In the genomic region with DNA sequence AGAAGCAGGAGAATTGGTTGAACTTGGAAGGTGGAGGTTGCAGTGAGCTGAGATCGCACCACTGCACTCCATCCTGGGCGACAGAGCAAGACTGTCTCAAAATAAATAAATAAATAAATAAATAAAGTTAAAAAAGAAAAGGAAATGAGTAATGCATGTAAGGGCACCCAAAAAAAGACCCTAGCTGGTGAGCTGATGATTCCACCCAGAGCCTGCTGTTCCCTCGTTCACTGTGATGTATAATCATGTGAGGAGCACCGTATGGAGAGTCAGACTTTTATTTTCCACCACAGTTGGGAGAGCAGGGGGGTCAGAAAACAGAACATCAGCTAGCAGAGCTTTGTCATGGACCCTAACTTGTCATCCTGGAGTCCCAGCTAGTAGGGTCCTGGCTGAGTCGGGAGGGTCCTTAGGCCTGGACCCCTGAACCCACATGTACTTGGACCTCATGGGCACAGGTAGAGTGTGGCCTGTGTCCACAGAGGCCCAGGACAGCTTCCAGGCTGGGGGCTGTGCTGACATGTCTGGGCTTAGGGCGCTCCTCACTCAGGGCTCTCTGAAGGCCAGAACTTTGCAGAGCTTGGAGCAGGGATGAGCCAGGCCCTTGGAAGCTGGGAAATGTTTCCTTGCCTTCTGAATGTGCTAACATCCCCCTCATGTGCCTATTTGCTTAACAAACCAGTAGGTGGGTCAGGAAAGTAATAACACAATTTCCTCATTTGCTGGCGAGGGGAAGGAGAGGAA, we compare ENCODE assay signal across 12 cellular contexts. TPM values are rescaled to one million over a fixed set of nuclear protein-coding genes. Genes with fewer than 3 reads are reported as not detected.
DNase-seq lines count a peak whose midpoint lies in the region; ATAC-seq and TF ChIP-seq lines count a peak whose summit lies in the region.
"Had no signal": no experiment of that assay in that cellular context is flagged by ENCODE, and none has a peak within 500 bp of the region (broad histone marks: within the 10 kb centered on the region; RNA-seq: fewer than 3 reads in every experiment).

No MANE protein-coding gene starts in this region.

- no peak for DNase-seq in GM23338 (ENCODE audit: low spot score)
- DNase-seq in activated B cell treated with CpG ODN at 0.5 μM for 24 hours: no peak
- DNase-seq in heart left ventricle: peak in 1 of 5 donors; percentile 19
- DNase-seq: activated CD8-positive, alpha-beta memory T cell treated with anti-CD3 and anti-CD28 coated beads, Interleukin-2, amount 50 U/mL, for 4 hours; cortex of kidney; NCI-H510A treated with DMSO at 0.1 percent for 48 hours; stimulated activated CD8-positive, alpha-beta memory T cell treated with anti-CD3 and anti-CD28 coated beads, Interleukin-4, amount 100 ng/mL, for 48 hours had no signal

- H3K4me3 Mint-ChIP-seq in GM23338 (no peak overlapping the region), activated B cell treated with CpG ODN at 0.5 μM for 24 hours (no peak overlapping the region)

- H3K4me3 ChIP-seq in GM23338 (no peak overlapping the region), heart left ventricle (no peak overlapping the region), skin epidermis (no peak overlapping the region)
- H3K4me3 ChIP-seq: HAP-1 had no signal

- H3K9me3 Mint-ChIP-seq in GM23338 (no peaks in the 10 kb centered on the region), activated B cell treated with CpG ODN at 0.5 μM for 24 hours (no peaks in the 10 kb centered on the region)

- H4K20me1 ChIP-seq in GM23338 (replicated peaks; ENCODE audit: insufficient read depth): peaks cover 36% of the 10 kb centered on the region

- peak overlapping the region; percentile 55 for H3K27ac ChIP-seq in GM23338 (ENCODE audit: low read depth)
- H3K27ac ChIP-seq in heart left ventricle: peak overlapping the region in 11 of 12 donors; percentile 1 to 76 (median 36)
- peak overlapping the region in 11 of 21 experiments; percentile 3 to 79 (median 41) for H3K27ac ChIP-seq in skin epidermis

- no peaks in the 10 kb centered on the region for H3K9me2 ChIP-seq in GM23338 (ENCODE audit: insufficient read depth)

- H3K27ac Mint-ChIP-seq in GM23338: no peak overlapping the region; the same call in 1 of the 2 replicates
- H3K27ac Mint-ChIP-seq in activated B cell treated with CpG ODN at 0.5 μM for 24 hours: peak overlapping the region; percentile 74

- TF ChIP-seq POLR2A in heart left ventricle (IDR thresholded peaks at IDR 0.05): no peak

- ATAC-seq in GM23338 (peak; percentile 23; the same call in 2 of the 3 replicates), activated B cell treated with CpG ODN at 0.5 μM for 24 hours (ENCODE audit: low read depth) (no peak), heart left ventricle (peak in 3 of 4 donors; percentile 25 to 33 (median 26)), GM21786 (IDR thresholded peaks at IDR 0.05; ENCODE audit: unreplicated experiment) (no peak), esophagus mucosa (no peak), HG02870 (IDR thresholded peaks at IDR 0.05; ENCODE audit: unreplicated experiment) (no peak)

- no peak overlapping the region for H3K4me2 ChIP-seq in GM23338

- intact Hi-C loops in activated B cell treated with CpG ODN at 0.5 μM for 24 hours (cut with micrococcal nuclease): no loop called here
- intact Hi-C loops in heart left ventricle (cut with DNase I): loop anchor here in 3 of 10 donors (5.0 kb wide), 1 partner anchor 34 kb away; a partner anchor contains a TSS

- no peaks in the 10 kb centered on the region for H3F3A ChIP-seq in GM23338 (replicated peaks; ENCODE audit: low read depth)

- POLR2A ChIA-PET in activated B cell treated with CpG ODN at 0.5 μM for 24 hours (lab: Charles Lee): interaction anchor here (0.8 to 3.2 kb wide), 5 partner anchors 8 to 293 kb away, joined by 3 to 15 read pairs (median 5); a partner anchor contains a TSS

- H3K27me3 Mint-ChIP-seq in GM23338 (ENCODE audit: insufficient read depth, low read depth, poor library complexity): no peaks in the 10 kb centered on the region
- H3K27me3 Mint-ChIP-seq in activated B cell treated with CpG ODN at 0.5 μM for 24 hours: no peaks in the 10 kb centered on the region

- 61 to 78% (median 71%) methylated on average over 6 to 7 of the region's 7 CpGs for WGBS in heart left ventricle, 4 donors

- 0 out of 4 replicates have a peak, but pooled peaks of 1 of the 2 experiments have one; percentile 10 for TF ChIP-seq CTCF in GM23338 (conservative IDR thresholded peaks at IDR 0.05; ENCODE audit: low read depth in 2 of 2)
- no peak for TF ChIP-seq CTCF in activated B cell treated with CpG ODN at 0.5 μM for 24 hours (IDR thresholded peaks at IDR 0.05)
- peak in 1 of 12 donors; percentile 13 for TF ChIP-seq CTCF in heart left ventricle (IDR thresholded peaks at IDR 0.05)

- no peaks in the 10 kb centered on the region; the same call in 1 of the 2 replicates for H3K36me3 ChIP-seq in GM23338 (ENCODE audit: insufficient read depth)
- H3K36me3 ChIP-seq in heart left ventricle: peaks cover 0 to 65% (median 42%) of the 10 kb centered on the region in 9 donors

- H3K27me3 ChIP-seq in GM23338 (ENCODE audit: insufficient read depth) (no peaks in the 10 kb centered on the region), heart left ventricle (no peaks in the 10 kb centered on the region)

- H3K9me3 ChIP-seq in heart left ventricle: no peaks in the 10 kb centered on the region
- H3K9me3 ChIP-seq: HAP-1 had no signal

- H3K36me3 Mint-ChIP-seq in GM23338 (ENCODE audit: low read depth) (peaks cover 34% of the 10 kb centered on the region), activated B cell treated with CpG ODN at 0.5 μM for 24 hours (ENCODE audit: low read depth) (peaks cover 52% of the 10 kb centered on the region)

- peaks cover 17% of the 10 kb centered on the region for H3K4me1 Mint-ChIP-seq in GM23338
- peaks cover 42% of the 10 kb centered on the region for H3K4me1 Mint-ChIP-seq in activated B cell treated with CpG ODN at 0.5 μM for 24 hours

- peaks cover 10% of the 10 kb centered on the region; the same call in 1 of the 2 replicates for H3K4me1 ChIP-seq in GM23338 (ENCODE audit: insufficient read depth)
- H3K4me1 ChIP-seq in heart left ventricle: peaks cover 4 to 83% (median 47%) of the 10 kb centered on the region in 12 donors
- H3K4me1 ChIP-seq: HAP-1 had no signal

- H2AFZ ChIP-seq in GM23338: no peak overlapping the region

- peaks cover 45% of the 10 kb centered on the region for H3K79me2 ChIP-seq in GM23338 (replicated peaks; ENCODE audit: insufficient read depth)

- CTCF ChIA-PET in activated B cell treated with CpG ODN at 0.5 μM for 24 hours (lab: Charles Lee): interaction anchor here (1.2 to 1.8 kb wide), 2 partner anchors 35 to 77 kb away, joined by 4 to 7 read pairs; no protein-coding TSS in a partner anchor

TF ChIP-seq in GM23338, 12 proteins besides CTCF, POLR2A, EP300 and RAD21 (continues in another document):
- TF ChIP-seq, protein P1, sequence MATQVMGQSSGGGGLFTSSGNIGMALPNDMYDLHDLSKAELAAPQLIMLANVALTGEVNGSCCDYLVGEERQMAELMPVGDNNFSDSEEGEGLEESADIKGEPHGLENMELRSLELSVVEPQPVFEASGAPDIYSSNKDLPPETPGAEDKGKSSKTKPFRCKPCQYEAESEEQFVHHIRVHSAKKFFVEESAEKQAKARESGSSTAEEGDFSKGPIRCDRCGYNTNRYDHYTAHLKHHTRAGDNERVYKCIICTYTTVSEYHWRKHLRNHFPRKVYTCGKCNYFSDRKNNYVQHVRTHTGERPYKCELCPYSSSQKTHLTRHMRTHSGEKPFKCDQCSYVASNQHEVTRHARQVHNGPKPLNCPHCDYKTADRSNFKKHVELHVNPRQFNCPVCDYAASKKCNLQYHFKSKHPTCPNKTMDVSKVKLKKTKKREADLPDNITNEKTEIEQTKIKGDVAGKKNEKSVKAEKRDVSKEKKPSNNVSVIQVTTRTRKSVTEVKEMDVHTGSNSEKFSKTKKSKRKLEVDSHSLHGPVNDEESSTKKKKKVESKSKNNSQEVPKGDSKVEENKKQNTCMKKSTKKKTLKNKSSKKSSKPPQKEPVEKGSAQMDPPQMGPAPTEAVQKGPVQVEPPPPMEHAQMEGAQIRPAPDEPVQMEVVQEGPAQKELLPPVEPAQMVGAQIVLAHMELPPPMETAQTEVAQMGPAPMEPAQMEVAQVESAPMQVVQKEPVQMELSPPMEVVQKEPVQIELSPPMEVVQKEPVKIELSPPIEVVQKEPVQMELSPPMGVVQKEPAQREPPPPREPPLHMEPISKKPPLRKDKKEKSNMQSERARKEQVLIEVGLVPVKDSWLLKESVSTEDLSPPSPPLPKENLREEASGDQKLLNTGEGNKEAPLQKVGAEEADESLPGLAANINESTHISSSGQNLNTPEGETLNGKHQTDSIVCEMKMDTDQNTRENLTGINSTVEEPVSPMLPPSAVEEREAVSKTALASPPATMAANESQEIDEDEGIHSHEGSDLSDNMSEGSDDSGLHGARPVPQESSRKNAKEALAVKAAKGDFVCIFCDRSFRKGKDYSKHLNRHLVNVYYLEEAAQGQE (IDR thresholded peaks at IDR 0.05; ENCODE audit: unreplicated experiment): no peak
- TF ChIP-seq STAT1 (IDR thresholded peaks at IDR 0.05; ENCODE audit: unreplicated experiment) (no peak), JUNB (IDR thresholded peaks at IDR 0.05; ENCODE audit: unreplicated experiment) (no peak), ZNF331 (CRISPR knock-in tag; IDR thresholded peaks at IDR 0.05; ENCODE audit: low read depth) (no peak), EZH2phosphoT487 (IDR thresholded peaks at IDR 0.05; ENCODE audit: unreplicated experiment) (no peak), ZNF114 (CRISPR knock-in tag; IDR thresholded peaks at IDR 0.05) (no peak), CREB1 (CRISPR knock-in tag; IDR thresholded peaks at IDR 0.05; ENCODE audit: low read depth) (no peak), POLR2AphosphoS5 (IDR thresholded peaks at IDR 0.05; ENCODE audit: low read depth) (no peak), EZH2 (IDR thresholded peaks at IDR 0.05; ENCODE audit: low read depth, unreplicated experiment) (no peak), NANOG (IDR thresholded peaks at IDR 0.05; ENCODE audit: borderline replicate concordance) (no peak)

RNA-seq across cellular contexts. Expression of a gene that starts 36.7 kb away (rescaled TPM):
- total RNA-seq in GM23338 (2014; rRNA removed; shearing (Covaris generic)): 139 and 173 TPM in 2 replicates
- polyA plus RNA-seq in GM23338 (2016; fragmentation: Nextera tagmentation; extraction: Ambion mirVana): 48.5 and 48.7 TPM in 2 replicates
- 117 and 127 TPM in 2 replicates for total RNA-seq in activated B cell treated with CpG ODN at 0.5 μM for 24 hours
- total RNA-seq in heart left ventricle: 10 to 100 TPM; 23.2 to 88.2 (median 26.7) TPM
- 10 to 100 TPM; 18.2 to 29.2 TPM for polyA plus RNA-seq in heart left ventricle
- 50.0 TPM for total RNA-seq in esophagus mucosa

RNA-seq across cellular contexts. Expression of a gene that starts 53.1 kb away (rescaled TPM):
- 877 and 957 TPM in 2 replicates for total RNA-seq in GM23338 (2014; rRNA removed; shearing (Covaris generic))
- 4,267 and 4,484 TPM in 2 replicates for polyA plus RNA-seq in GM23338 (2016; fragmentation: Nextera tagmentation; extraction: Ambion mirVana)
- 2,652 and 3,293 TPM in 2 replicates for total RNA-seq in activated B cell treated with CpG ODN at 0.5 μM for 24 hours
- total RNA-seq in heart left ventricle: 1,000 to 10,000 TPM in 1 of 9 donors, 100 to 1,000 TPM in 8; 698 to 1,018 (median 826) TPM
- polyA plus RNA-seq in heart left ventricle: 1,000 to 10,000 TPM; 1,964 to 2,300 TPM
- 1,222 TPM for total RNA-seq in esophagus mucosa

Comparison
In these comparisons a context has a peak if more than half of its experiments do, and no peak if none do; other contexts are left out.
1. ATAC-seq: peak in GM23338 (single experiment) and heart left ventricle (3 of 4); none in activated B cell treated with CpG ODN at 0.5 μM for 24 hours (single experiment), GM21786 (single experiment), esophagus mucosa (single experiment) and HG02870 (single experiment).
2. Peak in every context shown above with its lines, with median percentiles within 50 percentile points of each other: H3K27ac ChIP-seq.